ENCODE assay signal across 9 cellular contexts in genomic region chr12:22684526-22685118, GRCh38. TPM values are rescaled to one million over a fixed set of nuclear protein-coding genes. Genes with fewer than 3 reads are reported as not detected.
DNase-seq lines count a peak whose midpoint lies in the region; ATAC-seq, FAIRE-seq and TF ChIP-seq lines count a peak whose summit lies in the region.
"Had no signal": no experiment of that assay in that cellular context is flagged by ENCODE, and none has a peak within 500 bp of the region (broad histone marks: within the 10 kb centered on the region; RNA-seq: fewer than 3 reads in every experiment).

No MANE protein-coding gene starts in this region.

- POLR2A ChIA-PET in BJ (lab: Charles Lee): interaction anchor here (0.7 kb wide), 1 partner anchor 147 kb away, joined by 4 read pairs; no protein-coding TSS in a partner anchor

- WGBS in testis, 2 donors: 36 to 37% methylated on average over 2 of the region's 2 CpGs

- H3K27ac ChIP-seq in testis: no peak overlapping the region

- H3K9me3 ChIP-seq in testis: no peaks in the 10 kb centered on the region

- no peak overlapping the region for H3K4me3 ChIP-seq in BJ (ENCODE audit: low read depth, low read length)
- H3K4me3 ChIP-seq in testis: no peak overlapping the region
- H3K4me3 ChIP-seq: lung had no signal

- ATAC-seq in GM18520 (IDR thresholded peaks at IDR 0.05; ENCODE audit: unreplicated experiment) (peak; percentile 30), SK-N-SH treated with all-trans-retinoic acid at 6 μM for 48 hours (peak; percentile 74), GM19397 (IDR thresholded peaks at IDR 0.05; ENCODE audit: unreplicated experiment) (no peak)

- H3K27me3 ChIP-seq in BJ (ENCODE audit: control insufficient read depth, insufficient read depth, low read length): no peaks in the 10 kb centered on the region
- no peaks in the 10 kb centered on the region for H3K27me3 ChIP-seq in testis

- peak; percentile 93 for FAIRE-seq in frontal cortex (lab: Jason Lieb, UNC)

- peak; percentile 58 for TF ChIP-seq CTCF in BJ (IDR thresholded peaks at IDR 0.05; ENCODE audit: insufficient read depth, low read depth, low read length)
- TF ChIP-seq CTCF in testis (IDR thresholded peaks at IDR 0.05): peak; percentile 27 to 66 (median 59)

- H3K36me3 ChIP-seq in BJ (ENCODE audit: control insufficient read depth, insufficient read depth, low read length) (no peaks in the 10 kb centered on the region), testis (ENCODE audit: low read depth, missing control alignments) (no peaks in the 10 kb centered on the region)

- intact Hi-C loops in testis (cut with DNase I; ENCODE audit: low total_unique reads): no loop called here

- CTCF ChIA-PET in BJ (lab: Yijun Ruan, JAX): interaction anchor here (1.1 to 1.8 kb wide), 3 partner anchors 9 to 60 kb away, joined by 4 to 14 read pairs (median 4); partner anchors contain the start of gene ETNK1

- no peak for TF ChIP-seq POLR2A in testis (IDR thresholded peaks at IDR 0.05)

- H3K4me1 ChIP-seq in testis: peaks cover 9% of the 10 kb centered on the region

- DNase-seq in BJ (ENCODE audit: low read depth) (no peak), KG1 (lab: John Stamatoyannopoulos, UW) (peak; percentile 56), frontal cortex (ENCODE audit: low spot score in 2 of 2) (no peak), testis (no peak), mucosa of gallbladder (ENCODE audit: low spot score) (no peak)

TF ChIP-seq in SK-N-SH treated with all-trans-retinoic acid at 6 μM for 48 hours, 23 proteins besides CTCF, POLR2A, EP300 and RAD21:
- TF ChIP-seq ZNF70 (CRISPR knock-in tag; IDR thresholded peaks at IDR 0.05) (no peak), CREB5 (CRISPR knock-in tag; IDR thresholded peaks at IDR 0.05; ENCODE audit: low read depth) (no peak), PPARA (CRISPR knock-in tag; IDR thresholded peaks at IDR 0.05; ENCODE audit: borderline replicate concordance) (no peak), ISL1 (CRISPR knock-in tag; IDR thresholded peaks at IDR 0.05) (no peak), RARB (CRISPR knock-in tag; IDR thresholded peaks at IDR 0.05) (no peak), ZNF565 (CRISPR knock-in tag; conservative IDR thresholded peaks at IDR 0.05; ENCODE audit: low read depth) (no peak), GLIS3 (CRISPR knock-in tag; IDR thresholded peaks at IDR 0.05) (no peak)
- TF ChIP-seq, protein P1, sequence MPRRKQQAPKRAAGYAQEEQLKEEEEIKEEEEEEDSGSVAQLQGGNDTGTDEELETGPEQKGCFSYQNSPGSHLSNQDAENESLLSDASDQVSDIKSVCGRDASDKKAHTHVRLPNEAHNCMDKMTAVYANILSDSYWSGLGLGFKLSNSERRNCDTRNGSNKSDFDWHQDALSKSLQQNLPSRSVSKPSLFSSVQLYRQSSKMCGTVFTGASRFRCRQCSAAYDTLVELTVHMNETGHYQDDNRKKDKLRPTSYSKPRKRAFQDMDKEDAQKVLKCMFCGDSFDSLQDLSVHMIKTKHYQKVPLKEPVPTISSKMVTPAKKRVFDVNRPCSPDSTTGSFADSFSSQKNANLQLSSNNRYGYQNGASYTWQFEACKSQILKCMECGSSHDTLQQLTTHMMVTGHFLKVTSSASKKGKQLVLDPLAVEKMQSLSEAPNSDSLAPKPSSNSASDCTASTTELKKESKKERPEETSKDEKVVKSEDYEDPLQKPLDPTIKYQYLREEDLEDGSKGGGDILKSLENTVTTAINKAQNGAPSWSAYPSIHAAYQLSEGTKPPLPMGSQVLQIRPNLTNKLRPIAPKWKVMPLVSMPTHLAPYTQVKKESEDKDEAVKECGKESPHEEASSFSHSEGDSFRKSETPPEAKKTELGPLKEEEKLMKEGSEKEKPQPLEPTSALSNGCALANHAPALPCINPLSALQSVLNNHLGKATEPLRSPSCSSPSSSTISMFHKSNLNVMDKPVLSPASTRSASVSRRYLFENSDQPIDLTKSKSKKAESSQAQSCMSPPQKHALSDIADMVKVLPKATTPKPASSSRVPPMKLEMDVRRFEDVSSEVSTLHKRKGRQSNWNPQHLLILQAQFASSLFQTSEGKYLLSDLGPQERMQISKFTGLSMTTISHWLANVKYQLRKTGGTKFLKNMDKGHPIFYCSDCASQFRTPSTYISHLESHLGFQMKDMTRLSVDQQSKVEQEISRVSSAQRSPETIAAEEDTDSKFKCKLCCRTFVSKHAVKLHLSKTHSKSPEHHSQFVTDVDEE (CRISPR knock-in tag; IDR thresholded peaks at IDR 0.05): no peak
- TF ChIP-seq, protein P2, sequence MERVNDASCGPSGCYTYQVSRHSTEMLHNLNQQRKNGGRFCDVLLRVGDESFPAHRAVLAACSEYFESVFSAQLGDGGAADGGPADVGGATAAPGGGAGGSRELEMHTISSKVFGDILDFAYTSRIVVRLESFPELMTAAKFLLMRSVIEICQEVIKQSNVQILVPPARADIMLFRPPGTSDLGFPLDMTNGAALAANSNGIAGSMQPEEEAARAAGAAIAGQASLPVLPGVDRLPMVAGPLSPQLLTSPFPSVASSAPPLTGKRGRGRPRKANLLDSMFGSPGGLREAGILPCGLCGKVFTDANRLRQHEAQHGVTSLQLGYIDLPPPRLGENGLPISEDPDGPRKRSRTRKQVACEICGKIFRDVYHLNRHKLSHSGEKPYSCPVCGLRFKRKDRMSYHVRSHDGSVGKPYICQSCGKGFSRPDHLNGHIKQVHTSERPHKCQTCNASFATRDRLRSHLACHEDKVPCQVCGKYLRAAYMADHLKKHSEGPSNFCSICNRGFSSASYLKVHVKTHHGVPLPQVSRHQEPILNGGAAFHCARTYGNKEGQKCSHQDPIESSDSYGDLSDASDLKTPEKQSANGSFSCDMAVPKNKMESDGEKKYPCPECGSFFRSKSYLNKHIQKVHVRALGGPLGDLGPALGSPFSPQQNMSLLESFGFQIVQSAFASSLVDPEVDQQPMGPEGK (CRISPR knock-in tag; IDR thresholded peaks at IDR 0.05; ENCODE audit: borderline replicate concordance): no peak

RNA-seq across cellular contexts. Expression of gene ETNK1, which starts 59.7 kb away (rescaled TPM):
- polyA plus RNA-seq in BJ (2011; rRNA removed): 6.7 and 13.0 TPM in 2 replicates
- 28.8 and 34.6 TPM in 2 replicates for polyA minus RNA-seq in BJ (2011; rRNA and poly(A)+ RNA removed)
- 156 TPM for total RNA-seq in frontal cortex
- total RNA-seq in testis: 10 to 100 TPM; 61.3 to 81.4 TPM
- polyA plus RNA-seq in testis (ENCODE audit: insufficient read depth, low read depth, low replicate concordance): 66.7 TPM
- 116 TPM for total RNA-seq in mucosa of gallbladder
